Comparison of ENCODE assay signal across 1 cellular context in genomic region chr17:46162871-46163270, GRCh38.
TF ChIP-seq lines count a peak whose summit lies in the region.

No MANE protein-coding gene starts in this region.

TF ChIP-seq in WTC11, 78 proteins besides CTCF, POLR2A, EP300 and RAD21 (continued from another document):
- TF ChIP-seq, protein P1, sequence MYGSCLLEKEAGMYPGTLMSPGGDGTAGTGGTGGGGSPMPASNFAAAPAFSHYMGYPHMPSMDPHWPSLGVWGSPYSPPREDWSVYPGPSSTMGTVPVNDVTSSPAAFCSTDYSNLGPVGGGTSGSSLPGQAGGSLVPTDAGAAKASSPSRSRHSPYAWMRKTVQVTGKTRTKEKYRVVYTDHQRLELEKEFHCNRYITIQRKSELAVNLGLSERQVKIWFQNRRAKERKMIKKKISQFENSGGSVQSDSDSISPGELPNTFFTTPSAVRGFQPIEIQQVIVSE (CRISPR knock-in tag; IDR thresholded peaks at IDR 0.05; ENCODE audit: borderline replicate concordance): no peak
